Comparison of ENCODE assay signal across 1 cellular context in genomic region chr2:181891966-181892794, GRCh38.
TF ChIP-seq lines count a peak whose summit lies in the region.

No MANE protein-coding gene starts in this region.

TF ChIP-seq in HepG2, 621 proteins besides CTCF, POLR2A, EP300 and RAD21 (continued from another document and continues in another):
- TF ChIP-seq ZHX2 (IDR thresholded peaks at IDR 0.05; ENCODE audit: low read depth) (no peak), ZHX2 (CRISPR knock-in tag; IDR thresholded peaks at IDR 0.05; ENCODE audit: borderline replicate concordance) (peak; percentile 94; the same call in 1 of the 2 replicates), RFX3 (CRISPR knock-in tag; IDR thresholded peaks at IDR 0.05) (no peak; the same call in 1 of the 2 replicates), ZNF292 (CRISPR knock-in tag; IDR thresholded peaks at IDR 0.05; ENCODE audit: borderline replicate concordance, low read depth) (peak; percentile 96), ELF1 (CRISPR knock-in tag; IDR thresholded peaks at IDR 0.05) (peak; percentile 16), IRX3 (CRISPR knock-in tag; IDR thresholded peaks at IDR 0.05; ENCODE audit: borderline replicate concordance, low read depth) (peak; percentile 94), ZNF687 (CRISPR knock-in tag; IDR thresholded peaks at IDR 0.05) (peak; percentile 100), ZNF605 (CRISPR knock-in tag; IDR thresholded peaks at IDR 0.05) (peak; percentile 99), ZNF10 (CRISPR knock-in tag; IDR thresholded peaks at IDR 0.05; ENCODE audit: borderline replicate concordance, low read depth) (no peak), ZNF652 (CRISPR knock-in tag; IDR thresholded peaks at IDR 0.05; ENCODE audit: borderline replicate concordance, low read depth) (no peak), SP4 (CRISPR knock-in tag; IDR thresholded peaks at IDR 0.05) (peak; percentile 89; the same call in 1 of the 2 replicates), U2AF2 (IDR thresholded peaks at IDR 0.05; ENCODE audit: low read depth, low read length) (no peak), TBX3 (IDR thresholded peaks at IDR 0.05; ENCODE audit: borderline replicate concordance) (no peak; the same call in 1 of the 2 replicates), PLRG1 (conservative IDR thresholded peaks at IDR 0.05) (no peak), ZBTB7B (CRISPR knock-in tag; IDR thresholded peaks at IDR 0.05) (peak; percentile 80), KLF6 (CRISPR knock-in tag; IDR thresholded peaks at IDR 0.05) (peak; percentile 96), GLI4 (CRISPR knock-in tag; IDR thresholded peaks at IDR 0.05; ENCODE audit: borderline replicate concordance) (peak; percentile 97; the same call in 1 of the 2 replicates), CCDC6 (CRISPR knock-in tag; IDR thresholded peaks at IDR 0.05) (peak; percentile 77; the same call in 1 of the 2 replicates), CC2D1A (CRISPR knock-in tag; IDR thresholded peaks at IDR 0.05) (peak; percentile 95), HNF1A (IDR thresholded peaks at IDR 0.05; ENCODE audit: low read depth) (no peak), HNF1A (CRISPR knock-in tag; IDR thresholded peaks at IDR 0.05; ENCODE audit: borderline replicate concordance) (peak; percentile 62), NR3C1 (CRISPR knock-in tag; IDR thresholded peaks at IDR 0.05) (no peak), MYNN (CRISPR knock-in tag; IDR thresholded peaks at IDR 0.05; ENCODE audit: low read depth) (peak; percentile 97; the same call in 1 of the 2 replicates), ZNF746 (CRISPR knock-in tag; IDR thresholded peaks at IDR 0.05) (peak; percentile 83), ZNF546 (CRISPR knock-in tag; conservative IDR thresholded peaks at IDR 0.05) (peak; percentile 76; the same call in 1 of the 2 replicates)
- TF ChIP-seq, protein P1, sequence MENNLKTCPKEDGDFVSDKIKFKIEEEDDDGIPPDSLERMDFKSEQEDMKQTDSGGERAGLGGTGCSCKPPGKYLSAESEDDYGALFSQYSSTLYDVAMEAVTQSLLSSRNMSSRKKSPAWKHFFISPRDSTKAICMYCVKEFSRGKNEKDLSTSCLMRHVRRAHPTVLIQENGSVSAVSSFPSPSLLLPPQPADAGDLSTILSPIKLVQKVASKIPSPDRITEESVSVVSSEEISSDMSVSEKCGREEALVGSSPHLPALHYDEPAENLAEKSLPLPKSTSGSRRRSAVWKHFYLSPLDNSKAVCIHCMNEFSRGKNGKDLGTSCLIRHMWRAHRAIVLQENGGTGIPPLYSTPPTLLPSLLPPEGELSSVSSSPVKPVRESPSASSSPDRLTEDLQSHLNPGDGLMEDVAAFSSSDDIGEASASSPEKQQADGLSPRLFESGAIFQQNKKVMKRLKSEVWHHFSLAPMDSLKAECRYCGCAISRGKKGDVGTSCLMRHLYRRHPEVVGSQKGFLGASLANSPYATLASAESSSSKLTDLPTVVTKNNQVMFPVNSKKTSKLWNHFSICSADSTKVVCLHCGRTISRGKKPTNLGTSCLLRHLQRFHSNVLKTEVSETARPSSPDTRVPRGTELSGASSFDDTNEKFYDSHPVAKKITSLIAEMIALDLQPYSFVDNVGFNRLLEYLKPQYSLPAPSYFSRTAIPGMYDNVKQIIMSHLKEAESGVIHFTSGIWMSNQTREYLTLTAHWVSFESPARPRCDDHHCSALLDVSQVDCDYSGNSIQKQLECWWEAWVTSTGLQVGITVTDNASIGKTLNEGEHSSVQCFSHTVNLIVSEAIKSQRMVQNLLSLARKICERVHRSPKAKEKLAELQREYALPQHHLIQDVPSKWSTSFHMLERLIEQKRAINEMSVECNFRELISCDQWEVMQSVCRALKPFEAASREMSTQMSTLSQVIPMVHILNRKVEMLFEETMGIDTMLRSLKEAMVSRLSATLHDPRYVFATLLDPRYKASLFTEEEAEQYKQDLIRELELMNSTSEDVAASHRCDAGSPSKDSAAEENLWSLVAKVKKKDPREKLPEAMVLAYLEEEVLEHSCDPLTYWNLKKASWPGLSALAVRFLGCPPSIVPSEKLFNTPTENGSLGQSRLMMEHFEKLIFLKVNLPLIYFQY (CRISPR knock-in tag; IDR thresholded peaks at IDR 0.05; ENCODE audit: borderline replicate concordance), result no peak; the same call in 1 of the 2 replicates
- TF ChIP-seq, protein P2, sequence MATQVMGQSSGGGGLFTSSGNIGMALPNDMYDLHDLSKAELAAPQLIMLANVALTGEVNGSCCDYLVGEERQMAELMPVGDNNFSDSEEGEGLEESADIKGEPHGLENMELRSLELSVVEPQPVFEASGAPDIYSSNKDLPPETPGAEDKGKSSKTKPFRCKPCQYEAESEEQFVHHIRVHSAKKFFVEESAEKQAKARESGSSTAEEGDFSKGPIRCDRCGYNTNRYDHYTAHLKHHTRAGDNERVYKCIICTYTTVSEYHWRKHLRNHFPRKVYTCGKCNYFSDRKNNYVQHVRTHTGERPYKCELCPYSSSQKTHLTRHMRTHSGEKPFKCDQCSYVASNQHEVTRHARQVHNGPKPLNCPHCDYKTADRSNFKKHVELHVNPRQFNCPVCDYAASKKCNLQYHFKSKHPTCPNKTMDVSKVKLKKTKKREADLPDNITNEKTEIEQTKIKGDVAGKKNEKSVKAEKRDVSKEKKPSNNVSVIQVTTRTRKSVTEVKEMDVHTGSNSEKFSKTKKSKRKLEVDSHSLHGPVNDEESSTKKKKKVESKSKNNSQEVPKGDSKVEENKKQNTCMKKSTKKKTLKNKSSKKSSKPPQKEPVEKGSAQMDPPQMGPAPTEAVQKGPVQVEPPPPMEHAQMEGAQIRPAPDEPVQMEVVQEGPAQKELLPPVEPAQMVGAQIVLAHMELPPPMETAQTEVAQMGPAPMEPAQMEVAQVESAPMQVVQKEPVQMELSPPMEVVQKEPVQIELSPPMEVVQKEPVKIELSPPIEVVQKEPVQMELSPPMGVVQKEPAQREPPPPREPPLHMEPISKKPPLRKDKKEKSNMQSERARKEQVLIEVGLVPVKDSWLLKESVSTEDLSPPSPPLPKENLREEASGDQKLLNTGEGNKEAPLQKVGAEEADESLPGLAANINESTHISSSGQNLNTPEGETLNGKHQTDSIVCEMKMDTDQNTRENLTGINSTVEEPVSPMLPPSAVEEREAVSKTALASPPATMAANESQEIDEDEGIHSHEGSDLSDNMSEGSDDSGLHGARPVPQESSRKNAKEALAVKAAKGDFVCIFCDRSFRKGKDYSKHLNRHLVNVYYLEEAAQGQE (IDR thresholded peaks at IDR 0.05; ENCODE audit: borderline replicate concordance in 1 of 2, low read depth in 1 of 2, low read length in 2 of 2), result 0 out of 4 replicates have a peak, but pooled peaks of 1 of the 2 experiments have one; percentile 42
- TF ChIP-seq, protein P3, sequence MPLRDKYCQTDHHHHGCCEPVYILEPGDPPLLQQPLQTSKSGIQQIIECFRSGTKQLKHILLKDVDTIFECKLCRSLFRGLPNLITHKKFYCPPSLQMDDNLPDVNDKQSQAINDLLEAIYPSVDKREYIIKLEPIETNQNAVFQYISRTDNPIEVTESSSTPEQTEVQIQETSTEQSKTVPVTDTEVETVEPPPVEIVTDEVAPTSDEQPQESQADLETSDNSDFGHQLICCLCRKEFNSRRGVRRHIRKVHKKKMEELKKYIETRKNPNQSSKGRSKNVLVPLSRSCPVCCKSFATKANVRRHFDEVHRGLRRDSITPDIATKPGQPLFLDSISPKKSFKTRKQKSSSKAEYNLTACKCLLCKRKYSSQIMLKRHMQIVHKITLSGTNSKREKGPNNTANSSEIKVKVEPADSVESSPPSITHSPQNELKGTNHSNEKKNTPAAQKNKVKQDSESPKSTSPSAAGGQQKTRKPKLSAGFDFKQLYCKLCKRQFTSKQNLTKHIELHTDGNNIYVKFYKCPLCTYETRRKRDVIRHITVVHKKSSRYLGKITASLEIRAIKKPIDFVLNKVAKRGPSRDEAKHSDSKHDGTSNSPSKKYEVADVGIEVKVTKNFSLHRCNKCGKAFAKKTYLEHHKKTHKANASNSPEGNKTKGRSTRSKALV (CRISPR knock-in tag; IDR thresholded peaks at IDR 0.05), result peak; percentile 99
